Comparison of ENCODE assay signal across 16 cellular contexts in the genomic region with DNA sequence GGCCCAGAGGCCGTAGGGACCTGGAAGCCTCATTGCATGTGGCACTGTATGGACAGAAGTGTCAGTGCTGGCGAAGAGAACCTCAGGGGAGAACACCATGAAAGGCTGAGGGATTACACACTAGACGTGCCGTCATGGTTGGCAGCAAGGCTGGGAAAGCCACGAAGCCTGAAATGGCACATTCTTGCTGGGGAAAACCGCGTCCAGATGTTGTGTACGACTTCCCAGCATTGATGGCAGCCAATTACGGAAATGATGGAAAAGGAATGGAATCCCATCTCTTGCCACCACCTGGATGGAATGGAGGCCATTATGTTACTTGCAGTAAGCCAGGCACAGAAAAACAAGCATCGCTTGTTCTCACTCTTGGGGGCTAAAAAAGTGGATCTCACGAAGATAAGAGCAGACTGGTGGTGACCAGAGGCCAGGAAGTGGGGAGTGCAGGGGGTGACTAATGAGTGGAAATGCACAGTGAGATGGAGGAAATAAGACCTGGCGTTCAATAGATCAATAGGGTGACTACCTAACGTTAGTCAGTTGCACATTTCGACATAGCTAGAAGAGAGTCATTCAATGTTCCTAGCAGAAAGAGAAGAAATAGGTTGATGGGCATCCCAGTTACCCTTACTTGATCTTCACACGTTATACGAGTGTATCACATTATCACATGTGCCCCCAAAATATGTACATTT. TPM values are rescaled to one million over a fixed set of nuclear protein-coding genes. Genes with fewer than 3 reads are reported as not detected.
A peak's percentile ranks its signal among the peaks of the same experiment; 100 is the strongest.
DNase-seq lines count a peak whose midpoint lies in the region; ATAC-seq, FAIRE-seq and TF ChIP-seq lines count a peak whose summit lies in the region.
"Had no signal": no experiment of that assay in that cellular context is flagged by ENCODE, and none has a peak within 500 bp of the region (broad histone marks: within the 10 kb centered on the region; RNA-seq: fewer than 3 reads in every experiment).

No MANE protein-coding gene starts in this region.

- H3K4me2 ChIP-seq in GM23248 (ENCODE audit: unreplicated experiment) (no peak overlapping the region), HepG2 (ENCODE audit: low read depth, low read length) (no peak overlapping the region)

- BruUV-seq in HepG2 (replicated peaks; lab: Mats Ljungman, UMichigan), result no TSS peak

- TF ChIP-seq POLR2A in HepG2 (IDR thresholded peaks at IDR 0.05; ENCODE audit: insufficient read depth in 1 of 2, low read depth in 2 of 2, low read length in 2 of 2), result no peak

- TF ChIP-seq RAD21 in HepG2 (CRISPR knock-in tag; IDR thresholded peaks at IDR 0.05), result no peak

- no peaks in the 10 kb centered on the region for H4K20me1 ChIP-seq in GM23248 (ENCODE audit: insufficient read depth)
- no peaks in the 10 kb centered on the region for H4K20me1 ChIP-seq in HepG2 (ENCODE audit: insufficient read depth, low read length)

- peaks cover 4% of the 10 kb centered on the region for H3K4me1 Mint-ChIP-seq in activated CD8-positive, alpha-beta T cell treated with anti-CD3 and anti-CD28 coated beads for 36 hours (ENCODE audit: low read depth)

- H3K36me3 ChIP-seq in GM23248 (ENCODE audit: low read depth) (no peaks in the 10 kb centered on the region), HepG2 (replicated peaks in 1 of 2; ENCODE audit: control insufficient read depth in 1 of 2, insufficient read depth in 2 of 2, low read length in 2 of 2) (no peaks in the 10 kb centered on the region)
- H3K36me3 ChIP-seq: ascending aorta had no signal

- intact Hi-C loops in activated CD8-positive, alpha-beta T cell treated with anti-CD3 and anti-CD28 coated beads for 36 hours (cut with micrococcal nuclease), result no loop called here
- intact Hi-C loops in HepG2 (cut with micrococcal nuclease; ENCODE audit: unreplicated experiment), result no loop called here

- H3K79me2 ChIP-seq in GM23248 (ENCODE audit: insufficient read depth) (no peaks in the 10 kb centered on the region), HepG2 (ENCODE audit: insufficient read depth, low read length) (no peaks in the 10 kb centered on the region)

- no peaks in the 10 kb centered on the region for H3K9me3 Mint-ChIP-seq in activated CD8-positive, alpha-beta T cell treated with anti-CD3 and anti-CD28 coated beads for 36 hours
- H3K9me3 Mint-ChIP-seq: CD4-positive, alpha-beta T cell had no signal

- ATAC-seq in activated CD8-positive, alpha-beta T cell treated with anti-CD3 and anti-CD28 coated beads for 36 hours, result peak; percentile 73
- ATAC-seq in HepG2 (no peak), HG02852 (IDR thresholded peaks at IDR 0.05; ENCODE audit: unreplicated experiment) (no peak), GM19035 (IDR thresholded peaks at IDR 0.05; ENCODE audit: unreplicated experiment) (no peak), GM18498 (IDR thresholded peaks at IDR 0.05; ENCODE audit: unreplicated experiment) (no peak)

- H3K27me3 ChIP-seq in GM23248 (replicated peaks; ENCODE audit: insufficient read depth), result no peaks in the 10 kb centered on the region
- peaks cover 3 to 33% of the 10 kb centered on the region in 2 experiments; a peak in 2 of 5 replicates for H3K27me3 ChIP-seq in HepG2 (ENCODE audit: control insufficient read depth in 1 of 2, insufficient read depth in 2 of 2, low read length in 2 of 2)
- H3K27me3 ChIP-seq: ascending aorta had no signal

- FAIRE-seq in HepG2 (lab: Jason Lieb, UNC), result no peak

- no peak overlapping the region for H3K4me3 Mint-ChIP-seq in activated CD8-positive, alpha-beta T cell treated with anti-CD3 and anti-CD28 coated beads for 36 hours
- H3K4me3 Mint-ChIP-seq: CD4-positive, alpha-beta T cell had no signal

- H3K9me2 ChIP-seq in GM23248 (ENCODE audit: insufficient read depth), result no peaks in the 10 kb centered on the region

- H3K27ac ChIP-seq in GM23248 (peak overlapping the region; percentile 42; the same call in 1 of the 2 replicates), HepG2 (ENCODE audit: extremely low read length, insufficient read depth, low read length) (no peak overlapping the region)
- H3K27ac ChIP-seq: ascending aorta, VCaP had no signal

- no peaks in the 10 kb centered on the region for H3K36me3 Mint-ChIP-seq in activated CD8-positive, alpha-beta T cell treated with anti-CD3 and anti-CD28 coated beads for 36 hours (ENCODE audit: low read depth)

- no peak overlapping the region for H3K9ac ChIP-seq in GM23248
- H3K9ac ChIP-seq in HepG2 (ENCODE audit: insufficient read depth, low read depth, low read length), result no peak overlapping the region

- peaks cover 5% of the 10 kb centered on the region; the same call in 1 of the 2 replicates for H3F3A ChIP-seq in GM23248 (ENCODE audit: insufficient read depth)

- H3K4me3 ChIP-seq in GM23248, result no peak overlapping the region
- H3K4me3 ChIP-seq in HepG2 (replicated peaks in 1 of 3; ENCODE audit: insufficient read depth in 1 of 3, low read depth in 2 of 3, low read length in 3 of 3), result no peak overlapping the region
- H3K4me3 ChIP-seq: ascending aorta had no signal

- CTCF ChIA-PET in activated CD8-positive, alpha-beta T cell treated with anti-CD3 and anti-CD28 coated beads for 36 hours (lab: Charles Lee), result interaction anchor here (2.2 kb wide), 1 partner anchor 272 kb away, joined by 4 read pairs; no protein-coding TSS in a partner anchor
- CTCF ChIA-PET in HepG2 (lab: Yijun Ruan, JAX; ENCODE audit: low intra/inter-chr PET ratio, low total read pairs), result no interaction called here

- TF ChIP-seq CTCF in activated CD8-positive, alpha-beta T cell treated with anti-CD3 and anti-CD28 coated beads for 36 hours (IDR thresholded peaks at IDR 0.05), result no peak
- TF ChIP-seq CTCF in HepG2 (CRISPR knock-in tag; IDR thresholded peaks at IDR 0.05), result no peak

- no peaks in the 10 kb centered on the region for H3K27me3 Mint-ChIP-seq in activated CD8-positive, alpha-beta T cell treated with anti-CD3 and anti-CD28 coated beads for 36 hours
- H3K27me3 Mint-ChIP-seq: CD4-positive, alpha-beta T cell had no signal

- no peak overlapping the region for H2AFZ ChIP-seq in GM23248
- H2AFZ ChIP-seq in HepG2 (ENCODE audit: low read length), result no peak overlapping the region

- DNase-seq in AG20443 (ENCODE audit: low spot score), result peak; percentile 86
- DNase-seq in GM23248, result peak; percentile 89
- no peak for DNase-seq in activated CD8-positive, alpha-beta T cell treated with anti-CD3 and anti-CD28 coated beads for 36 hours
- no peak for DNase-seq in HepG2 (ENCODE audit: low spot score)
- no peak for DNase-seq in hippocampal formation (lab: John Stamatoyannopoulos, UW)
- DNase-seq: activated T-cell treated with anti-CD3 and anti-CD28 coated beads for 4 hours; NCI-H2029; retina; stimulated activated CD4-positive, alpha-beta T cell treated with anti-CD3 and anti-CD28 coated beads, Interleukin-4, amount 100 ng/mL, for 4 hours; stimulated activated naive CD4-positive, alpha-beta T cell had no signal

- no peak overlapping the region for H3K27ac Mint-ChIP-seq in activated CD8-positive, alpha-beta T cell treated with anti-CD3 and anti-CD28 coated beads for 36 hours
- H3K27ac Mint-ChIP-seq: CD4-positive, alpha-beta T cell had no signal

- POLR2A ChIA-PET in activated CD8-positive, alpha-beta T cell treated with anti-CD3 and anti-CD28 coated beads for 36 hours (lab: Charles Lee), result interaction anchor here (0.6 kb wide), 1 partner anchor 279 kb away, joined by 3 read pairs; no protein-coding TSS in a partner anchor
- POLR2A ChIA-PET in HepG2 (lab: Yijun Ruan, JAX), result no interaction called here

- TF ChIP-seq EP300 in HepG2 (IDR thresholded peaks at IDR 0.05; ENCODE audit: low read depth in 2 of 2, low read length in 2 of 2) (no peak), HepG2 (CRISPR knock-in tag; IDR thresholded peaks at IDR 0.05; ENCODE audit: borderline replicate concordance) (no peak)

- H3K4me1 ChIP-seq in GM23248 (ENCODE audit: insufficient read depth) (0 out of 2 replicates have a peak, but pooled peaks cover 4% of the 10 kb centered on the region), HepG2 (ENCODE audit: insufficient read depth, low read length) (peaks cover 39% of the 10 kb centered on the region)
- H3K4me1 ChIP-seq: ascending aorta had no signal

- in situ Hi-C loops in GM23248 (cut with MboI), result no loop called here
- in situ Hi-C loops in HepG2 (cut with HindIII; ENCODE audit: extremely low pct_ligation_motif_present, low pct_unique_long_range_greater_than_20kb), result loop anchor here (10.0 kb wide), 1 partner anchor 252 kb away; no protein-coding TSS in a partner anchor

- 38 to 46% methylated on average over 15 to 16 of the region's 16 CpGs for WGBS in GM23248 (ENCODE audit: low coverage in 1 of 2, low lambda C conversion rate in 2 of 2, missing lambda C conversion rate in 2 of 2), 2 experiments
- 52% methylated on average over 16 of the region's 16 CpGs for WGBS in HepG2 (ENCODE audit: low lambda C conversion rate)

- H3K9me3 ChIP-seq in GM23248 (ENCODE audit: low read depth), result no peaks in the 10 kb centered on the region
- no peaks in the 10 kb centered on the region for H3K9me3 ChIP-seq in HepG2 (ENCODE audit: low read length)
- H3K9me3 ChIP-seq: ascending aorta had no signal

RNA-seq across cellular contexts. Expression of gene PWWP2B, which starts 14.6 kb away (rescaled TPM):
- total RNA-seq in GM23248 (2014; rRNA removed; shearing (Covaris generic)), result 2.4 and 5.8 TPM in 2 replicates
- polyA plus RNA-seq in GM23248 (2016; fragmentation: Nextera tagmentation; extraction: Ambion mirVana) (0.66 TPM in 2 replicates), HepG2 (2011; rRNA removed) (2.3 and 3.7 TPM in 2 replicates)
- total RNA-seq in activated CD8-positive, alpha-beta T cell treated with anti-CD3 and anti-CD28 coated beads for 36 hours, result 1 to 10 TPM; 6.0 to 6.6 TPM
- total RNA-seq in HepG2 (2016; rRNA removed; fragmentation: Illumina TruSeq; extraction: Trizol), result 3.5 and 4.7 TPM in 2 replicates
- total RNA-seq in HepG2 (2016; cell fraction: cytosol; rRNA removed; fragmentation: Illumina TruSeq; extraction: Trizol; ENCODE audit: low read depth), result 1.3 and 1.8 TPM in 2 replicates
- 3.2 and 5.1 TPM in 2 replicates for total RNA-seq in HepG2 (2016; cell fraction: insoluble cytoplasmic fraction; rRNA removed; fragmentation: Illumina TruSeq; extraction: Trizol)
- total RNA-seq in HepG2 (2016; cell fraction: membrane; rRNA removed; fragmentation: Illumina TruSeq; extraction: Trizol), result 3.2 and 3.7 TPM in 2 replicates
- total RNA-seq in HepG2 (2016; cell fraction: nucleus; rRNA removed; fragmentation: Illumina TruSeq; extraction: Trizol), result 2.9 and 3.1 TPM in 2 replicates
- polyA plus RNA-seq in HepG2 (2011; cell fraction: cytosol; rRNA removed), result 3.1 and 4.4 TPM in 2 replicates
- polyA plus RNA-seq in HepG2 (2011; cell fraction: nucleus; rRNA removed), result 12.7 and 14.5 TPM in 2 replicates
- polyA plus RNA-seq in HepG2 (2012), result 2.3 and 4.1 TPM in 2 replicates
- polyA plus RNA-seq in HepG2 (2016; cell fraction: cytosol; fragmentation: Illumina TruSeq; extraction: Trizol; ENCODE audit: low read depth), result 1.2 and 1.3 TPM in 2 replicates
- polyA plus RNA-seq in HepG2 (2016; cell fraction: insoluble cytoplasmic fraction; fragmentation: Illumina TruSeq; extraction: Trizol; ENCODE audit: low read depth), result 2.8 and 3.2 TPM in 2 replicates
- 2.2 and 2.3 TPM in 2 replicates for polyA plus RNA-seq in HepG2 (2016; cell fraction: membrane; fragmentation: Illumina TruSeq; extraction: Trizol; ENCODE audit: low read depth)
- 5.4 and 5.6 TPM in 2 replicates for polyA plus RNA-seq in HepG2 (2016; cell fraction: nucleus; fragmentation: Illumina TruSeq; extraction: Trizol; ENCODE audit: insufficient read depth, low read depth)
- polyA minus RNA-seq in HepG2 (2011; rRNA and poly(A)+ RNA removed; ENCODE audit: low replicate concordance), result 3.9 and 6.3 TPM in 2 replicates
- 4.8 and 5.9 TPM in 2 replicates for polyA minus RNA-seq in HepG2 (2011; cell fraction: cytosol; rRNA and poly(A)+ RNA removed)
- 2.7 and 3.5 TPM in 2 replicates for polyA minus RNA-seq in HepG2 (2011; cell fraction: nucleus; rRNA and poly(A)+ RNA removed)

RNA-seq across cellular contexts. Expression of gene LRRC27, which starts 50.4 kb away (rescaled TPM):
- total RNA-seq in GM23248 (2014; rRNA removed; shearing (Covaris generic)), result 7.5 and 11.1 TPM in 2 replicates
- polyA plus RNA-seq in GM23248 (2016; fragmentation: Nextera tagmentation; extraction: Ambion mirVana), result 9.6 and 11.5 TPM in 2 replicates
- total RNA-seq in activated CD8-positive, alpha-beta T cell treated with anti-CD3 and anti-CD28 coated beads for 36 hours, result 1 to 10 TPM; 2.7 to 3.5 TPM
- 3.9 and 4.6 TPM in 2 replicates for total RNA-seq in HepG2 (2016; rRNA removed; fragmentation: Illumina TruSeq; extraction: Trizol)
- total RNA-seq in HepG2 (2016; cell fraction: cytosol; rRNA removed; fragmentation: Illumina TruSeq; extraction: Trizol; ENCODE audit: low read depth), result 2.1 and 2.2 TPM in 2 replicates
- 3.2 and 4.3 TPM in 2 replicates for total RNA-seq in HepG2 (2016; cell fraction: insoluble cytoplasmic fraction; rRNA removed; fragmentation: Illumina TruSeq; extraction: Trizol)
- 2.1 and 2.5 TPM in 2 replicates for total RNA-seq in HepG2 (2016; cell fraction: membrane; rRNA removed; fragmentation: Illumina TruSeq; extraction: Trizol)
- 5.9 and 7.5 TPM in 2 replicates for total RNA-seq in HepG2 (2016; cell fraction: nucleus; rRNA removed; fragmentation: Illumina TruSeq; extraction: Trizol)
- 4.2 and 4.3 TPM in 2 replicates for polyA plus RNA-seq in HepG2 (2011; rRNA removed)
- polyA plus RNA-seq in HepG2 (2011; cell fraction: cytosol; rRNA removed), result 1.8 and 1.9 TPM in 2 replicates
- polyA plus RNA-seq in HepG2 (2011; cell fraction: nucleus; rRNA removed), result 14.3 and 14.5 TPM in 2 replicates
- polyA plus RNA-seq in HepG2 (2012), result 3.2 and 3.6 TPM in 2 replicates
- polyA plus RNA-seq in HepG2 (2016; cell fraction: cytosol; fragmentation: Illumina TruSeq; extraction: Trizol; ENCODE audit: low read depth), result 0.82 and 0.88 TPM in 2 replicates
- polyA plus RNA-seq in HepG2 (2016; cell fraction: insoluble cytoplasmic fraction; fragmentation: Illumina TruSeq; extraction: Trizol; ENCODE audit: low read depth), result 3.6 and 4.7 TPM in 2 replicates
- 2.6 and 2.7 TPM in 2 replicates for polyA plus RNA-seq in HepG2 (2016; cell fraction: membrane; fragmentation: Illumina TruSeq; extraction: Trizol; ENCODE audit: low read depth)
- polyA plus RNA-seq in HepG2 (2016; cell fraction: nucleus; fragmentation: Illumina TruSeq; extraction: Trizol; ENCODE audit: insufficient read depth, low read depth), result 11.7 and 14.6 TPM in 2 replicates
- 2.7 and 3.0 TPM in 2 replicates for polyA minus RNA-seq in HepG2 (2011; rRNA and poly(A)+ RNA removed; ENCODE audit: low replicate concordance)
- polyA minus RNA-seq in HepG2 (2011; cell fraction: cytosol; rRNA and poly(A)+ RNA removed), result 0.88 and 1.4 TPM in 2 replicates
- 11.1 and 12.3 TPM in 2 replicates for polyA minus RNA-seq in HepG2 (2011; cell fraction: nucleus; rRNA and poly(A)+ RNA removed)

Comparison
In these comparisons a context has a peak if more than half of its experiments do, and no peak if none do; other contexts are left out.
1. DNase-seq: peak in AG20443 (single experiment) and GM23248 (single experiment); none in activated CD8-positive, alpha-beta T cell treated with anti-CD3 and anti-CD28 coated beads for 36 hours (single experiment), HepG2 (single experiment) and hippocampal formation (0 of 2).